In genomic region chr1:161721738-161722343, GRCh38 we compare ENCODE assay signal across 13 cellular contexts. TPM values are rescaled to one million over a fixed set of nuclear protein-coding genes. Genes with fewer than 3 reads are reported as not detected.
A peak's percentile ranks its signal among the peaks of the same experiment; 100 is the strongest.
DNase-seq lines count a peak whose midpoint lies in the region; ATAC-seq and TF ChIP-seq lines count a peak whose summit lies in the region.
"Had no signal": no experiment of that assay in that cellular context is flagged by ENCODE, and none has a peak within 500 bp of the region (broad histone marks: within the 10 kb centered on the region; RNA-seq: fewer than 3 reads in every experiment).

No MANE protein-coding gene starts in this region.

- no peaks in the 10 kb centered on the region for H4K20me1 ChIP-seq in osteoblast (ENCODE audit: insufficient read depth, low read length)

- peak overlapping the region; percentile 5 for H3K4me2 ChIP-seq in osteoblast (ENCODE audit: insufficient read depth, low read length)

- no peak for TF ChIP-seq CTCF in osteoblast (IDR thresholded peaks at IDR 0.05; ENCODE audit: extremely low read depth, low read depth, low read length)

- H3K4me3 ChIP-seq in osteoblast (ENCODE audit: insufficient read depth, low read length), result no peak overlapping the region
- H3K4me3 ChIP-seq: dorsolateral prefrontal cortex, left ventricle myocardium inferior, Peyer's patch, right atrium auricular region had no signal

- H3K36me3 ChIP-seq in osteoblast (ENCODE audit: insufficient read depth, low read length), result no peaks in the 10 kb centered on the region
- H3K36me3 ChIP-seq: left ventricle myocardium inferior, Peyer's patch, right atrium auricular region had no signal

- H3K27me3 ChIP-seq in osteoblast (ENCODE audit: insufficient read depth, low read length), result no peaks in the 10 kb centered on the region
- H3K27me3 ChIP-seq: Peyer's patch, right atrium auricular region had no signal

- peaks cover 21% of the 10 kb centered on the region for H3K4me1 ChIP-seq in osteoblast (ENCODE audit: insufficient read depth, low read length)

- peak overlapping the region; percentile 54 for H3K27ac ChIP-seq in osteoblast (ENCODE audit: low read depth, low read length)
- H3K27ac ChIP-seq: dorsolateral prefrontal cortex, left ventricle myocardium inferior, Peyer's patch, right atrium auricular region had no signal

- peaks cover 3% of the 10 kb centered on the region for H3K79me2 ChIP-seq in osteoblast (ENCODE audit: insufficient read depth, low read length)

- H3K9me3 ChIP-seq in osteoblast (ENCODE audit: low read depth, low read length), result no peaks in the 10 kb centered on the region
- H3K9me3 ChIP-seq: left ventricle myocardium inferior, Peyer's patch, right atrium auricular region had no signal

- no peak overlapping the region for H2AFZ ChIP-seq in osteoblast (ENCODE audit: low read length)

- DNase-seq in GM04504 (ENCODE audit: low read depth), result peak; percentile 91
- DNase-seq in NOMO-1 (lab: John Stamatoyannopoulos, UW; ENCODE audit: unreplicated experiment in 2 of 2), result peak; percentile 70 to 78
- DNase-seq in astrocyte of the hippocampus (ENCODE audit: low read depth, low spot score), result peak; percentile 41
- peak; percentile 97 for DNase-seq in osteoblast (ENCODE audit: insufficient read length, low spot score, missing footprints)
- no peak for DNase-seq in stimulated activated CD4-positive, alpha-beta T cell treated with anti-CD3 and anti-CD28 coated beads, Interleukin-12 subunit alpha, Interleukin-12 subunit beta, amount 100 ng/mL, for 4 hours
- no peak for DNase-seq in amygdala (lab: John Stamatoyannopoulos, UW)
- DNase-seq in cortex of kidney (lab: John Stamatoyannopoulos, UW), result no peak
- DNase-seq: dorsolateral prefrontal cortex, GF-D8, left ventricle myocardium inferior, Peyer's patch had no signal

- no peak for ATAC-seq in HG03175 (IDR thresholded peaks at IDR 0.05; ENCODE audit: unreplicated experiment)

RNA-seq across cellular contexts. Expression of gene FCRLB, which starts 0.5 kb away (rescaled TPM):
- 1.8 TPM in 2 replicates for total RNA-seq in osteoblast

RNA-seq across cellular contexts. Expression of gene FCRLA, which starts 14.8 kb away (rescaled TPM):
- total RNA-seq in osteoblast, result 0.88 and 1.4 TPM in 2 replicates

RNA-seq across cellular contexts. Expression of gene DUSP12, which starts 27.7 kb away (rescaled TPM):
- total RNA-seq in osteoblast, result 20.6 and 32.1 TPM in 2 replicates

RNA-seq across cellular contexts. Expression of gene ATF6, which starts 44.3 kb away (rescaled TPM):
- total RNA-seq in osteoblast, result 28.6 and 30.1 TPM in 2 replicates

RNA-seq across cellular contexts. Expression of gene FCGR2B, which starts 58.9 kb away (rescaled TPM):
- total RNA-seq in osteoblast, result 0.36 TPM in 1 of 2 replicates, not detected in the other

Comparison
In these comparisons a context has a peak if more than half of its experiments do, and no peak if none do; other contexts are left out.
1. DNase-seq: peak in GM04504 (single experiment), NOMO-1 (2 of 2), astrocyte of the hippocampus (single experiment) and osteoblast (single experiment); none in stimulated activated CD4-positive, alpha-beta T cell treated with anti-CD3 and anti-CD28 coated beads, Interleukin-12 subunit alpha, Interleukin-12 subunit beta, amount 100 ng/mL, for 4 hours (single experiment), amygdala (0 of 56) and cortex of kidney (single experiment).